24 cellular contexts compared by ENCODE assay signal in the genomic region with DNA sequence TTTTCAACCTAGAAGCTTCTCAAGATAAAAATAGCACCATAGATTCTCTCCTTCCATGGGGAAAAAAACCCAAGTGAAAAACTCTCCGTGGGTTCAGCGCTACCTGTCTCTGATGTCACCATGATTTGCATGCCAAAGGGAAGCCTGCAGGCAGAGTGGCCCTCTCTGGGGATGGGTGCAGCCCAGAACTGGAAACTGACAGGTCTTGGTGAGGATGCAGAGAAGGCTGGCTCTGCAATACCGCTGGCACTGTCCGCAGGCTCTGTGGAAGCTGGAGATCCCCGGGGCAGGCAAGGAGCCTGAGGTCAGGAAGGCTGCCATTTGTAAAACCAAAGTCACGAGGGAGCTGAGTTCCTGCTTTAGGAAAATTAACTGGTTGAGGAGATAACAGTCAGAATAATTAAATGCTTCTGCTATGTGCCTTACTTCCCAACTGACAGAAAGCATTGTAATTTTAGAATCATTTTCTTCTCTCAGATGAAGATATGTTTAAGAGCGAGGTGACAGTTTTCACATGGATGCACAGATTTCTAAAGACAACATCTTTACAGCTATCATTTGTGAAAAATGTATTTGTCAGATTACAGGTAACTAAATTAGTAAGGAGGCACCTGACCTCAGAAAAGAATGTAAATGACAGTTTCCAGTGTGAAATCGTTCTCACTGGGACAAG.
"Had no signal": no experiment of that assay in that cellular context is flagged by ENCODE, and none has a peak within 500 bp of the region (broad histone marks: within the 10 kb centered on the region; RNA-seq: fewer than 3 reads in every experiment).

No MANE protein-coding gene starts in this region.

- ATAC-seq: activated T-cell treated with anti-CD3 and anti-CD28 coated beads, Interleukin-2, amount 50 U/mL, for 4 hours; Panc1; T-helper 17 cell had no signal

- H3K9me3 ChIP-seq: SJSA1 had no signal

- DNase-seq: activated B cell treated with CpG ODN at 0.5 μM for 24 hours; activated CD4-positive, alpha-beta T cell treated with anti-CD3 and anti-CD28 coated beads for 1 hour; activated CD4-positive, alpha-beta T cell treated with anti-CD3 and anti-CD28 coated beads, Interleukin-2, amount 10 ng/mL, durations not matched to agents 24 days and 14 days; activated CD4-positive, alpha-beta T cell treated with anti-CD3 and anti-CD28 coated beads, Interleukin-2, amount 50 U/mL, for 48 hours; activated effector memory CD4-positive, alpha-beta T cell treated with anti-CD3 and anti-CD28 coated beads, Interleukin-2, amount 50 U/mL, for 16 hours; activated naive CD4-positive, alpha-beta T cell treated with Interleukin-2 at 50 U/mL for 16 hours; activated T-cell treated with anti-CD3 and anti-CD28 coated beads, Interleukin-2, amount 50 U/mL, for 4 hours; amygdala; Kasumi-1; KBM-7; NCI-H1105 treated with DMSO at 0.1 percent for 48 hours; NCI-H146; NCI-H1930; NCI-H2107; NCI-H510A treated with DMSO at 0.1 percent for 48 hours; NCI-H69; NK-92 treated with Interleukin-12 subunit alpha and Interleukin-12 subunit beta, amount 100 ng/mL, for 24 hours; OCI-M1; SHP77; T-helper 17 cell; T-helper 9 cell had no signal

- H3K4me1 ChIP-seq: SJSA1 had no signal

- H3K4me3 ChIP-seq: SJSA1 had no signal

- H3K36me3 ChIP-seq: SJSA1 had no signal

- H3K27ac ChIP-seq: RWPE1, SJSA1 had no signal

- H3K27me3 ChIP-seq: SJSA1 had no signal
